Comparison of ENCODE assay signal across 26 cellular contexts in the genomic region with DNA sequence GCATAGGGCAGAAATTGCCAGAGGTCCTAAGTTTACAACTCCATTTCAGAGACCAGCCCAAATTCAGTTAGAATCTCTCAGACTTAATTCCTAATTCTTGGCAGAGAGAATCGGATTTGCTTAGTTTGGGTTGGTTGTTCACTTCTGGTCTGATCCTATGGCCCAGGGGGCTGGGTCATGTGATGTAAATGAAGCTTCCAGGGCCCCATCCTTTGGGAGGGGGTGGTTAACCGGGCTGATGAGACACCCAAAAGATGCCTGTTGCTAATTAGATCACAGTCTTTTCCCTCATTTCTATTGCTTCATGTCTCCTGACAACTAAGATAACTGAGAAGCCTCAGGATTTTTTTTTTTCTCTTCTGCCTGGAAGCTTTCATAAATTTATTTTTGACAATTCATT.
"Had no signal": no experiment of that assay in that cellular context is flagged by ENCODE, and none has a peak within 500 bp of the region (broad histone marks: within the 10 kb centered on the region; RNA-seq: fewer than 3 reads in every experiment).

No MANE protein-coding gene starts in this region.

- H3K4me3 ChIP-seq: adrenal gland, body of pancreas, colonic mucosa, dorsolateral prefrontal cortex, ovary, prostate gland, skin epidermis, uterus had no signal

- H3K9me3 ChIP-seq: adrenal gland, body of pancreas, colonic mucosa, neutrophil, ovary, prostate gland, uterus had no signal

- H3K27ac ChIP-seq: adrenal gland, body of pancreas, colonic mucosa, dorsolateral prefrontal cortex, neutrophil, ovary, prostate gland, uterus had no signal

- H3K27me3 ChIP-seq: adrenal gland, body of pancreas, colonic mucosa, dorsolateral prefrontal cortex, neutrophil, ovary, uterus had no signal

- FAIRE-seq: frontal cortex had no signal

- H3K36me3 ChIP-seq: adrenal gland, colonic mucosa, neutrophil, ovary, prostate gland, uterus had no signal

- DNase-seq: activated CD4-positive, alpha-beta memory T cell treated with anti-CD3 and anti-CD28 coated beads, Interleukin-2, amount 10 ng/mL, durations not matched to agents 7 days and 5 days; activated CD4-positive, alpha-beta T cell treated with anti-CD3 and anti-CD28 coated beads for 1 hour; activated CD4-positive, alpha-beta T cell treated with anti-CD3 and anti-CD28 coated beads, Interleukin-2, amount 10 ng/mL, durations not matched to agents 7 days and 5 days; activated naive CD4-positive, alpha-beta T cell; activated T-cell treated with anti-CD3 and anti-CD28 coated beads, Interleukin-2, amount 50 U/mL, for 48 hours; adrenal gland; aorta; body of pancreas; cerebellar nuclear complex; colonic mucosa; dorsolateral prefrontal cortex; effector memory CD4-positive, alpha-beta T cell; islet precursor cell; left cardiac atrium; left ventricle myocardium superior; ovary; retina; stimulated activated CD4-positive, alpha-beta T cell treated with anti-CD3 and anti-CD28 coated beads, Interleukin-4, amount 100 ng/mL, for 24 hours; substantia nigra; T-helper 17 cell; T1000; uterus had no signal

- H3K4me1 ChIP-seq: adrenal gland, body of pancreas, colonic mucosa, prostate gland, uterus had no signal
